1 cellular context compared by ENCODE assay signal in the genomic region with DNA sequence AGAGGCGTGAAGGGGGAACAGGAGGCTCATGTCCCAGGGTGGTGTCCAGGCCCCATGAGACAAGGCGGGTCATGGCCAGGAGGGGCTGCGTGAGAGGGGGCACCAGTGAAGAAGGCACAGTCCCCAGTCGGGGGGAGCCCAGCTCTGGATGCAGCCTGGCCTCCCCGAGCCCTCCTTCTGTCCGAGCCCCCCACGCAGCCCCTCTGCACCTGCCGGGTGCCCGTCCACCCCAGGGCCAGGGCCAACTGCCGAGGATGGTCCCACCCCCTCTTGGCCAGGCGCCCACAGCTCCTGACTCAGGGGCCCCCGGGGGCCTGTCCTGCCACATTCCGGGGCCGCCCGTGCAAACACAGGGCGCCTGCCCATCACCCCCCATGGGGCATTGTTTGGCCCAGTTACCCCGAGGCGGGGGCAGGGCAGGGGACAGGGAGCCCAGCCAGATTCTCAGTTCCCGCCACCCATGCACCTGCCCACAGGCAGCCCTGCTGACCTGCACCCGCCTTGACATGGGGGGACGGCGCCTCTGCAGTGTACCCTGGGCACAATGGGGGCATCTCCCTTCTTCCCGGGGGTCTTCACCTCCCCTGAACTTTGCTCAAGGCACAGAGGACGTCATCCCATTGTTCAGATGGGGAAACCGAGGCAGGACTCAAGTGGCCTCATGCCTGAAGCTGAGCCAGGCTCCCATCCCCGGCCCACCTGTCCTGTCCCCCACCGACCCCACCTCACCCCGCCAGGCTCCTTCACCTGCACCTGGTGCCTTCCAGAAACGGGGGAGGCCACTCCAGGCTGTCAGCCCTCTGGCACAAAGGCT.
TF ChIP-seq lines count a peak whose summit lies in the region.

No MANE protein-coding gene starts in this region.

TF ChIP-seq in K562, 482 proteins besides CTCF, POLR2A, EP300 and RAD21:
- TF ChIP-seq, protein P1, sequence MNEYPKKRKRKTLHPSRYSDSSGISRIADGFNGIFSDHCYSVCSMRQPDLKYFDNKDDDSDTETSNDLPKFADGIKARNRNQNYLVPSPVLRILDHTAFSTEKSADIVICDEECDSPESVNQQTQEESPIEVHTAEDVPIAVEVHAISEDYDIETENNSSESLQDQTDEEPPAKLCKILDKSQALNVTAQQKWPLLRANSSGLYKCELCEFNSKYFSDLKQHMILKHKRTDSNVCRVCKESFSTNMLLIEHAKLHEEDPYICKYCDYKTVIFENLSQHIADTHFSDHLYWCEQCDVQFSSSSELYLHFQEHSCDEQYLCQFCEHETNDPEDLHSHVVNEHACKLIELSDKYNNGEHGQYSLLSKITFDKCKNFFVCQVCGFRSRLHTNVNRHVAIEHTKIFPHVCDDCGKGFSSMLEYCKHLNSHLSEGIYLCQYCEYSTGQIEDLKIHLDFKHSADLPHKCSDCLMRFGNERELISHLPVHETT (CRISPR knock-in tag; conservative IDR thresholded peaks at IDR 0.05 in 1 of 2, IDR thresholded peaks at IDR 0.05 in 1 of 2): no peak
- TF ChIP-seq NFIC (IDR thresholded peaks at IDR 0.05): peak; percentile 33; the same call in 1 of the 2 replicates
